1 cellular context compared by ENCODE assay signal in genomic region chr20:50172347-50173013, GRCh38.
A peak's percentile ranks its signal among the peaks of the same experiment; 100 is the strongest.
TF ChIP-seq lines count a peak whose summit lies in the region.

No MANE protein-coding gene starts in this region.

TF ChIP-seq in HepG2, 621 proteins besides CTCF, POLR2A, EP300 and RAD21 (continued from another document and continues in another):
- TF ChIP-seq ZHX2 (IDR thresholded peaks at IDR 0.05; ENCODE audit: low read depth) (no peak), ZHX2 (CRISPR knock-in tag; IDR thresholded peaks at IDR 0.05; ENCODE audit: borderline replicate concordance) (no peak; the same call in 1 of the 2 replicates), MIER2 (CRISPR knock-in tag; IDR thresholded peaks at IDR 0.05) (peak; percentile 25; the same call in 1 of the 2 replicates), ZBTB26 (CRISPR knock-in tag; IDR thresholded peaks at IDR 0.05; ENCODE audit: borderline replicate concordance) (peak; percentile 68; the same call in 1 of the 2 replicates), ZC3H4 (CRISPR knock-in tag; IDR thresholded peaks at IDR 0.05; ENCODE audit: borderline replicate concordance) (peak; percentile 77; the same call in 1 of the 2 replicates), JUNB (CRISPR knock-in tag; IDR thresholded peaks at IDR 0.05; ENCODE audit: borderline replicate concordance) (no peak), REXO4 (CRISPR knock-in tag; IDR thresholded peaks at IDR 0.05; ENCODE audit: borderline replicate concordance) (no peak), TBX3 (IDR thresholded peaks at IDR 0.05; ENCODE audit: borderline replicate concordance) (peak; percentile 35; the same call in 1 of the 2 replicates), CCDC6 (CRISPR knock-in tag; IDR thresholded peaks at IDR 0.05) (peak; percentile 96), HIC2 (CRISPR knock-in tag; IDR thresholded peaks at IDR 0.05; ENCODE audit: low read depth) (0 out of 2 replicates have a peak, but pooled peaks have one; percentile 43), ZNF800 (CRISPR knock-in tag; IDR thresholded peaks at IDR 0.05) (peak; percentile 89), MLXIP (CRISPR knock-in tag; IDR thresholded peaks at IDR 0.05; ENCODE audit: borderline replicate concordance) (peak; percentile 31; the same call in 1 of the 2 replicates), DRAP1 (CRISPR knock-in tag; IDR thresholded peaks at IDR 0.05) (peak; percentile 94), FOXC1 (CRISPR knock-in tag; IDR thresholded peaks at IDR 0.05; ENCODE audit: borderline replicate concordance) (peak; percentile 98), LBX2 (CRISPR knock-in tag; IDR thresholded peaks at IDR 0.05; ENCODE audit: borderline replicate concordance) (no peak; the same call in 1 of the 2 replicates), PRPF4 (IDR thresholded peaks at IDR 0.05; ENCODE audit: low read depth, low read length, poor library complexity, severe bottlenecking) (no peak), ZNF296 (CRISPR knock-in tag; conservative IDR thresholded peaks at IDR 0.05) (peak; percentile 84), ZFP91 (CRISPR knock-in tag; IDR thresholded peaks at IDR 0.05; ENCODE audit: borderline replicate concordance) (peak; percentile 95), ZNF3 (CRISPR knock-in tag; IDR thresholded peaks at IDR 0.05) (no peak), XRCC5 (optimal IDR thresholded peaks at IDR 0.05; ENCODE audit: low read length) (peak; percentile 84), PAXIP1 (CRISPR knock-in tag; conservative IDR thresholded peaks at IDR 0.05) (peak; percentile 89), ZBTB43 (CRISPR knock-in tag; conservative IDR thresholded peaks at IDR 0.05) (peak; percentile 91), ZNF510 (CRISPR knock-in tag; IDR thresholded peaks at IDR 0.05; ENCODE audit: low read depth) (no peak), ZBTB7B (CRISPR knock-in tag; IDR thresholded peaks at IDR 0.05) (peak; percentile 37; the same call in 1 of the 2 replicates), HMGA1 (CRISPR knock-in tag; conservative IDR thresholded peaks at IDR 0.05) (peak; percentile 19; the same call in 1 of the 2 replicates), MAFG (CRISPR knock-in tag; IDR thresholded peaks at IDR 0.05) (no peak), ZNF383 (CRISPR knock-in tag; IDR thresholded peaks at IDR 0.05; ENCODE audit: borderline replicate concordance) (peak; percentile 88; the same call in 1 of the 2 replicates), ATF7 (IDR thresholded peaks at IDR 0.05) (no peak), ATF7 (CRISPR knock-in tag; IDR thresholded peaks at IDR 0.05) (peak; percentile 87; the same call in 1 of the 2 replicates)
